ENCODE assay signal across 21 cellular contexts in genomic region chr1:7871136-7871535, GRCh38. TPM values are rescaled to one million over a fixed set of nuclear protein-coding genes. Genes with fewer than 3 reads are reported as not detected.
A peak's percentile ranks its signal among the peaks of the same experiment; 100 is the strongest.
DNase-seq lines count a peak whose midpoint lies in the region; ATAC-seq and TF ChIP-seq lines count a peak whose summit lies in the region.
"Had no signal": no experiment of that assay in that cellular context is flagged by ENCODE, and none has a peak within 500 bp of the region (broad histone marks: within the 10 kb centered on the region; RNA-seq: fewer than 3 reads in every experiment).

No MANE protein-coding gene starts in this region.

- H3K27me3 ChIP-seq in osteoblast (ENCODE audit: insufficient read depth, low read length), result no peaks in the 10 kb centered on the region
- H3K27me3 ChIP-seq: BLaER1 had no signal

- no peaks in the 10 kb centered on the region for H3K9me3 ChIP-seq in osteoblast (ENCODE audit: low read depth, low read length)
- H3K9me3 ChIP-seq: HAP-1 had no signal

- TF ChIP-seq CTCF in osteoblast (IDR thresholded peaks at IDR 0.05; ENCODE audit: extremely low read depth, low read depth, low read length), result no peak

- H3K27ac Mint-ChIP-seq in activated CD8-positive, alpha-beta memory T cell treated with anti-CD3 and anti-CD28 coated beads, Interleukin-2, amount 10 ng/mL, durations not matched to agents 7 days and 5 days, result no peak overlapping the region
- H3K27ac Mint-ChIP-seq in stimulated activated naive B cell treated with anti-CD40 and anti-IgM and Interleukin-4, amounts not matched to agents 10 μg/mL and 1 μg/mL and 100 μg/mL, for 72 hours, result peak overlapping the region; percentile 48
- H3K27ac Mint-ChIP-seq: B cell; CD4-positive, CD25-positive, alpha-beta regulatory T cell; CD8-positive, alpha-beta memory T cell; HFFc6 had no signal

- no peaks in the 10 kb centered on the region for H3K36me3 Mint-ChIP-seq in activated CD8-positive, alpha-beta memory T cell treated with anti-CD3 and anti-CD28 coated beads, Interleukin-2, amount 10 ng/mL, durations not matched to agents 7 days and 5 days
- H3K36me3 Mint-ChIP-seq in stimulated activated naive B cell treated with anti-CD40 and anti-IgM and Interleukin-4, amounts not matched to agents 10 μg/mL and 1 μg/mL and 100 μg/mL, for 72 hours, result no peaks in the 10 kb centered on the region

- H3K79me2 ChIP-seq in osteoblast (ENCODE audit: insufficient read depth, low read length), result no peaks in the 10 kb centered on the region

- CTCF ChIA-PET in activated CD8-positive, alpha-beta memory T cell treated with anti-CD3 and anti-CD28 coated beads, Interleukin-2, amount 10 ng/mL, durations not matched to agents 7 days and 5 days (lab: Charles Lee), result no interaction called here

- no peaks in the 10 kb centered on the region for H3K9me3 Mint-ChIP-seq in activated CD8-positive, alpha-beta memory T cell treated with anti-CD3 and anti-CD28 coated beads, Interleukin-2, amount 10 ng/mL, durations not matched to agents 7 days and 5 days (ENCODE audit: low read depth)
- peaks cover 0 to 3% of the 10 kb centered on the region in 2 donors for H3K9me3 Mint-ChIP-seq in stimulated activated naive B cell treated with anti-CD40 and anti-IgM and Interleukin-4, amounts not matched to agents 10 μg/mL and 1 μg/mL and 100 μg/mL, for 72 hours
- H3K9me3 Mint-ChIP-seq: CD4-positive, CD25-positive, alpha-beta regulatory T cell; CD8-positive, alpha-beta memory T cell; HFFc6 had no signal

- ATAC-seq in activated CD8-positive, alpha-beta memory T cell treated with anti-CD3 and anti-CD28 coated beads, Interleukin-2, amount 10 ng/mL, durations not matched to agents 7 days and 5 days, result no peak
- no peak for ATAC-seq in stimulated activated naive B cell treated with anti-CD40 and anti-IgM and Interleukin-4, amounts not matched to agents 10 μg/mL and 1 μg/mL and 100 μg/mL, for 72 hours (replicated peaks)
- no peak for ATAC-seq in GM18907 (IDR thresholded peaks at IDR 0.05; ENCODE audit: unreplicated experiment)

- H3K4me2 ChIP-seq in osteoblast (ENCODE audit: insufficient read depth, low read length), result no peak overlapping the region
- H3K4me2 ChIP-seq: BLaER1 had no signal

- no peak overlapping the region for H2AFZ ChIP-seq in osteoblast (ENCODE audit: low read length)

- no peaks in the 10 kb centered on the region for H3K4me1 Mint-ChIP-seq in activated CD8-positive, alpha-beta memory T cell treated with anti-CD3 and anti-CD28 coated beads, Interleukin-2, amount 10 ng/mL, durations not matched to agents 7 days and 5 days
- no peaks in the 10 kb centered on the region for H3K4me1 Mint-ChIP-seq in stimulated activated naive B cell treated with anti-CD40 and anti-IgM and Interleukin-4, amounts not matched to agents 10 μg/mL and 1 μg/mL and 100 μg/mL, for 72 hours
- H3K4me1 Mint-ChIP-seq: B cell; CD8-positive, alpha-beta memory T cell had no signal

- H3K4me3 Mint-ChIP-seq in activated CD8-positive, alpha-beta memory T cell treated with anti-CD3 and anti-CD28 coated beads, Interleukin-2, amount 10 ng/mL, durations not matched to agents 7 days and 5 days, result no peak overlapping the region
- no peak overlapping the region for H3K4me3 Mint-ChIP-seq in stimulated activated naive B cell treated with anti-CD40 and anti-IgM and Interleukin-4, amounts not matched to agents 10 μg/mL and 1 μg/mL and 100 μg/mL, for 72 hours
- H3K4me3 Mint-ChIP-seq: B cell; CD4-positive, CD25-positive, alpha-beta regulatory T cell; CD8-positive, alpha-beta memory T cell; HFFc6 had no signal

- H3K4me3 ChIP-seq in osteoblast (ENCODE audit: insufficient read depth, low read length), result no peak overlapping the region
- H3K4me3 ChIP-seq: BLaER1, HAP-1 had no signal

- no peaks in the 10 kb centered on the region for H3K27me3 Mint-ChIP-seq in activated CD8-positive, alpha-beta memory T cell treated with anti-CD3 and anti-CD28 coated beads, Interleukin-2, amount 10 ng/mL, durations not matched to agents 7 days and 5 days
- peaks cover 18 to 30% of the 10 kb centered on the region in 2 donors for H3K27me3 Mint-ChIP-seq in stimulated activated naive B cell treated with anti-CD40 and anti-IgM and Interleukin-4, amounts not matched to agents 10 μg/mL and 1 μg/mL and 100 μg/mL, for 72 hours
- H3K27me3 Mint-ChIP-seq: B cell; CD4-positive, CD25-positive, alpha-beta regulatory T cell had no signal

- no peaks in the 10 kb centered on the region for H3K4me1 ChIP-seq in osteoblast (ENCODE audit: insufficient read depth, low read length)
- H3K4me1 ChIP-seq: BLaER1, HAP-1 had no signal

- no peaks in the 10 kb centered on the region for H4K20me1 ChIP-seq in osteoblast (ENCODE audit: insufficient read depth, low read length)
- H4K20me1 ChIP-seq: BLaER1 had no signal

- H3K27ac ChIP-seq in osteoblast (ENCODE audit: low read depth, low read length), result no peak overlapping the region
- H3K27ac ChIP-seq: 22Rv1, BLaER1, C4-2B had no signal

- no peaks in the 10 kb centered on the region for H3K36me3 ChIP-seq in osteoblast (ENCODE audit: insufficient read depth, low read length)
- H3K36me3 ChIP-seq: BLaER1, HAP-1 had no signal

- DNase-seq in activated CD8-positive, alpha-beta memory T cell treated with anti-CD3 and anti-CD28 coated beads, Interleukin-2, amount 10 ng/mL, durations not matched to agents 7 days and 5 days, result peak; percentile 19
- DNase-seq in activated CD8-positive, alpha-beta memory T cell treated with anti-CD3 and anti-CD28 coated beads for 24 hours, result no peak
- DNase-seq in osteoblast (ENCODE audit: insufficient read length, low spot score, missing footprints) (peak; percentile 34), NCI-H82 (lab: John Stamatoyannopoulos, UW) (no peak)
- DNase-seq in stimulated activated naive B cell treated with anti-CD40 and anti-IgM and Interleukin-4, amounts not matched to agents 10 μg/mL and 1 μg/mL and 100 μg/mL, for 72 hours, result no peak
- DNase-seq: CD4-positive, CD25-positive, alpha-beta regulatory T cell; CD8-positive, alpha-beta memory T cell; DMS 273 treated with DMSO at 0.1 percent for 48 hours; DMS53; DMS79 treated with DMSO at 0.1 percent for 48 hours; GF-D8; GOT3; HFFc6 had no signal

RNA-seq across cellular contexts. Expression of gene UTS2, which starts 18.3 kb away (rescaled TPM):
- under 1 TPM; 0.73 to 0.82 TPM for total RNA-seq in activated CD8-positive, alpha-beta memory T cell treated with anti-CD3 and anti-CD28 coated beads, Interleukin-2, amount 10 ng/mL, durations not matched to agents 7 days and 5 days
- under 0.01 and 0.29 TPM in 2 replicates for total RNA-seq in osteoblast
- total RNA-seq: Daoy, G401, HFFc6 had no signal

Comparison
In these comparisons a context has a peak if more than half of its experiments do, and no peak if none do; other contexts are left out.
1. DNase-seq: peak in activated CD8-positive, alpha-beta memory T cell treated with anti-CD3 and anti-CD28 coated beads, Interleukin-2, amount 10 ng/mL, durations not matched to agents 7 days and 5 days (single experiment) and osteoblast (single experiment); none in activated CD8-positive, alpha-beta memory T cell treated with anti-CD3 and anti-CD28 coated beads for 24 hours (single experiment), stimulated activated naive B cell treated with anti-CD40 and anti-IgM and Interleukin-4, amounts not matched to agents 10 μg/mL and 1 μg/mL and 100 μg/mL, for 72 hours (single experiment) and NCI-H82 (single experiment).